ENCODE assay signal across 9 cellular contexts in genomic region chr4:15470149-15470520, GRCh38. TPM values are rescaled to one million over a fixed set of nuclear protein-coding genes. Genes with fewer than 3 reads are reported as not detected.
DNase-seq lines count a peak whose midpoint lies in the region; ATAC-seq and TF ChIP-seq lines count a peak whose summit lies in the region.
"Had no signal": no experiment of that assay in that cellular context is flagged by ENCODE, and none has a peak within 500 bp of the region (broad histone marks: within the 10 kb centered on the region; RNA-seq: fewer than 3 reads in every experiment).

No MANE protein-coding gene starts in this region.

- DNase-seq in CD4-positive, CD25-positive, alpha-beta regulatory T cell, result peak in 1 of 3 donors; percentile 10
- DNase-seq in T-cell (no peak), heart right ventricle (no peak), ovary (no peak), SJCRH30 (no peak)
- DNase-seq in stimulated activated CD4-positive, alpha-beta T cell treated with anti-CD3 and anti-CD28 coated beads, Interleukin-4, amount 100 ng/mL, for 1 hour, result no peak

- POLR2A ChIA-PET in T-cell (lab: Charles Lee), result interaction anchor here (0.5 to 0.6 kb wide), 4 partner anchors 12 to 884 kb away, joined by 3 to 4 read pairs (median 3); no protein-coding TSS in a partner anchor

- peaks cover 13% of the 10 kb centered on the region for H3K4me1 ChIP-seq in CD4-positive, CD25-positive, alpha-beta regulatory T cell (ENCODE audit: control insufficient read depth, insufficient read depth, low read length, poor library complexity, severe bottlenecking)
- H3K4me1 ChIP-seq in heart right ventricle, result peaks cover 0 to 41% (median 21%) of the 10 kb centered on the region in 9 donors
- H3K4me1 ChIP-seq in ovary (ENCODE audit: insufficient read depth), result peaks cover 6% of the 10 kb centered on the region
- no peaks in the 10 kb centered on the region for H3K4me1 ChIP-seq in SJCRH30

- peaks cover 6% of the 10 kb centered on the region for H3K27me3 Mint-ChIP-seq in CD4-positive, CD25-positive, alpha-beta regulatory T cell
- peaks cover 6 to 8% of the 10 kb centered on the region in 2 donors for H3K27me3 Mint-ChIP-seq in T-cell

- no peaks in the 10 kb centered on the region for H3K36me3 ChIP-seq in CD4-positive, CD25-positive, alpha-beta regulatory T cell (ENCODE audit: control insufficient read depth, insufficient read depth, low read length)
- H3K36me3 ChIP-seq in heart right ventricle (no peaks in the 10 kb centered on the region), ovary (no peaks in the 10 kb centered on the region), SJCRH30 (no peaks in the 10 kb centered on the region)

- no peak overlapping the region for H3K27ac ChIP-seq in CD4-positive, CD25-positive, alpha-beta regulatory T cell (ENCODE audit: insufficient read depth, low read length, poor library complexity, severe bottlenecking)
- H3K27ac ChIP-seq in heart right ventricle (peak overlapping the region in 9 of 10 donors; percentile 3 to 75 (median 50)), ovary (no peak overlapping the region), SJCRH30 (no peak overlapping the region)

- CTCF ChIA-PET in T-cell (lab: Charles Lee), result interaction anchor here (0.5 to 1.6 kb wide), 7 partner anchors 10 to 535 kb away, joined by 3 to 11 read pairs (median 4); no protein-coding TSS in a partner anchor

- TF ChIP-seq CTCF in heart right ventricle (IDR thresholded peaks at IDR 0.05) (no peak), ovary (IDR thresholded peaks at IDR 0.05) (no peak)

- no peaks in the 10 kb centered on the region for H3K27me3 ChIP-seq in CD4-positive, CD25-positive, alpha-beta regulatory T cell (ENCODE audit: control insufficient read depth, insufficient read depth, low read length)
- H3K27me3 ChIP-seq in heart right ventricle, result no peaks in the 10 kb centered on the region
- no peaks in the 10 kb centered on the region for H3K27me3 ChIP-seq in ovary
- H3K27me3 ChIP-seq in SJCRH30, result no peaks in the 10 kb centered on the region

- no peak for ATAC-seq in CD4-positive, CD25-positive, alpha-beta regulatory T cell (ENCODE audit: low read depth in 2 of 2)
- ATAC-seq in T-cell (replicated peaks in 1 of 4) (no peak), heart right ventricle (peak in 5 of 8 donors; percentile 11 to 24 (median 18)), HG03442 (IDR thresholded peaks at IDR 0.05; ENCODE audit: unreplicated experiment) (no peak), GM18498 (IDR thresholded peaks at IDR 0.05; ENCODE audit: unreplicated experiment) (no peak)

- 1% methylated on average over 2 of the region's 2 CpGs for WGBS in heart right ventricle, 2 donors
- WGBS in ovary, 3 donors, result 0 to 2% (median 2%) methylated on average over 2 of the region's 2 CpGs

- H3K27ac Mint-ChIP-seq in CD4-positive, CD25-positive, alpha-beta regulatory T cell, result peak overlapping the region in 1 of 3 donors; percentile 20
- no peak overlapping the region for H3K27ac Mint-ChIP-seq in T-cell

- peak overlapping the region; percentile 58 for H3K4me3 ChIP-seq in CD4-positive, CD25-positive, alpha-beta regulatory T cell (ENCODE audit: low read depth, low read length)
- H3K4me3 ChIP-seq in heart right ventricle, result peak overlapping the region; percentile 42 to 70 (median 61)
- H3K4me3 ChIP-seq in ovary, result peak overlapping the region; percentile 50
- H3K4me3 ChIP-seq in SJCRH30, result no peak overlapping the region; the same call in 1 of the 2 replicates

- H3K9me3 ChIP-seq in CD4-positive, CD25-positive, alpha-beta regulatory T cell (ENCODE audit: control insufficient read depth in 2 of 2, low read length in 2 of 2), result no peaks in the 10 kb centered on the region
- no peaks in the 10 kb centered on the region for H3K9me3 ChIP-seq in heart right ventricle
- H3K9me3 ChIP-seq in ovary, result no peaks in the 10 kb centered on the region
- H3K9me3 ChIP-seq in SJCRH30 (replicated peaks), result no peaks in the 10 kb centered on the region

- H3K9me3 Mint-ChIP-seq in CD4-positive, CD25-positive, alpha-beta regulatory T cell, result no peaks in the 10 kb centered on the region
- H3K9me3 Mint-ChIP-seq in T-cell, result no peaks in the 10 kb centered on the region

- H3K4me3 Mint-ChIP-seq in CD4-positive, CD25-positive, alpha-beta regulatory T cell, result peak overlapping the region in 3 of 4 donors; percentile 64 to 77 (median 64)
- H3K4me3 Mint-ChIP-seq in T-cell, result peak overlapping the region; percentile 43 to 69 (median 60)

- TF ChIP-seq POLR2A in ovary (IDR thresholded peaks at IDR 0.05), result no peak

- TF ChIP-seq EP300 in ovary (IDR thresholded peaks at IDR 0.05), result no peak

- H3K4me1 Mint-ChIP-seq in CD4-positive, CD25-positive, alpha-beta regulatory T cell, result peaks cover 4 to 20% (median 4%) of the 10 kb centered on the region in 4 donors
- peaks cover 17 to 18% (median 17%) of the 10 kb centered on the region in 3 donors for H3K4me1 Mint-ChIP-seq in T-cell

- no peaks in the 10 kb centered on the region for H3K36me3 Mint-ChIP-seq in CD4-positive, CD25-positive, alpha-beta regulatory T cell
- no peaks in the 10 kb centered on the region for H3K36me3 Mint-ChIP-seq in T-cell

- intact Hi-C loops in heart right ventricle (cut with DNase I), result loop anchor here in 7 of 10 donors (10.0 kb wide), 3 partner anchors 175 to 525 kb away; partner anchors contain the start of gene FBXL5 (in 4 of the 7)
- intact Hi-C loops in ovary (cut with DNase I), result loop anchor here in 3 of 4 donors (10.0 kb wide), 4 partner anchors 175 to 795 kb away; partner anchors contain the start of gene FBXL5 (in 2 of the 3)

RNA-seq across cellular contexts. Expression of gene CC2D2A, which starts 0.5 kb away (rescaled TPM):
- total RNA-seq in CD4-positive, CD25-positive, alpha-beta regulatory T cell, result not detected
- under 1 TPM; 0.09 to 0.64 (median 0.50) TPM for polyA plus RNA-seq in CD4-positive, CD25-positive, alpha-beta regulatory T cell
- total RNA-seq in T-cell, result 1 to 10 TPM in 1 of 5 donors, under 1 TPM in 4; 0.16 to 1.1 (median 0.40) TPM
- total RNA-seq in heart right ventricle, result 10 to 100 TPM in 3 of 10 donors, 1 to 10 TPM in 7; 4.0 to 10.8 (median 8.3) TPM
- 1 to 10 TPM; 3.2 to 5.0 TPM for polyA plus RNA-seq in heart right ventricle
- 10 to 100 TPM; 10.6 to 53.9 (median 17.5) TPM for total RNA-seq in ovary
- 10 to 100 TPM in 1 of 2 donors, 1 to 10 TPM in 1; 9.4 to 38.9 TPM for polyA plus RNA-seq in ovary
- 9.0 and 10.1 TPM in 2 replicates for total RNA-seq in SJCRH30 (2014; rRNA removed; shearing (Covaris generic))

RNA-seq across cellular contexts. Expression of gene C1QTNF7, which starts 42.3 kb away (rescaled TPM):
- not detected for total RNA-seq in CD4-positive, CD25-positive, alpha-beta regulatory T cell
- not detected for polyA plus RNA-seq in CD4-positive, CD25-positive, alpha-beta regulatory T cell
- total RNA-seq in T-cell, result not detected
- 1 to 10 TPM in 8 of 10 donors, under 1 TPM in 2; 0.30 to 2.7 (median 1.5) TPM for total RNA-seq in heart right ventricle
- 1 to 10 TPM in 1 of 2 donors, under 1 TPM in 1; 0.38 to 2.3 TPM for polyA plus RNA-seq in heart right ventricle
- 10 to 100 TPM in 4 of 7 donors, 1 to 10 TPM in 3; 5.9 to 20.1 (median 14.1) TPM for total RNA-seq in ovary
- 10 to 100 TPM in 1 of 2 donors, 1 to 10 TPM in 1; 8.6 to 23.6 TPM for polyA plus RNA-seq in ovary
- not detected in 2 replicates for total RNA-seq in SJCRH30 (2014; rRNA removed; shearing (Covaris generic))
- total RNA-seq: SK-MEL-5 had no signal

Comparison
In these comparisons a context has a peak if more than half of its experiments do, and no peak if none do; other contexts are left out.
1. ATAC-seq: peak in heart right ventricle (5 of 8); none in CD4-positive, CD25-positive, alpha-beta regulatory T cell (0 of 2), T-cell (0 of 4), HG03442 (single experiment) and GM18498 (single experiment).
2. H3K27ac ChIP-seq: peak in heart right ventricle (9 of 10); none in CD4-positive, CD25-positive, alpha-beta regulatory T cell (single experiment), ovary (0 of 2) and SJCRH30 (single experiment).